ENCODE assay signal across 18 cellular contexts in the genomic region with DNA sequence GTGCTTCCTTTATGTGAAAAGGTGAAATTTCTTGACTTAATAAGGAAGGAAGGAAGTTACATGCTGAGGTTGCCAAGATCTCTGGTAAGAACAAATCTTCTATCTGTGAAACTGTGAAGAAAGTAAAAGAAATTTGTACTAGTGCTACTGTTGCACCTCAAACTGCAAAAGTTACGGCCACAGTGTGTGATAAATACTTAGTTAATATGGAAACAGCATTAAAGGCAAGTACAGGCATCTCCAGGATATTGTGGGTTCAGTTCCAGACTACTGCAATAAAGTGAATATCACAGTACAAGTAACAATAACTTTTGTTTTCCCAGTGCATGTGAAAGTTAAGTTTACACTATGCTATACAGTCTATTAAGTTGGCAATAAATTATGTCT. TPM values are rescaled to one million over a fixed set of nuclear protein-coding genes. Genes with fewer than 3 reads are reported as not detected.
DNase-seq lines count a peak whose midpoint lies in the region; ATAC-seq and TF ChIP-seq lines count a peak whose summit lies in the region.
"Had no signal": no experiment of that assay in that cellular context is flagged by ENCODE, and none has a peak within 500 bp of the region (broad histone marks: within the 10 kb centered on the region; RNA-seq: fewer than 3 reads in every experiment).

No MANE protein-coding gene starts in this region.

- peaks cover 4% of the 10 kb centered on the region for H3K36me3 Mint-ChIP-seq in activated naive CD8-positive, alpha-beta T cell treated with anti-CD3 and anti-CD28 coated beads for 36 hours
- H3K36me3 Mint-ChIP-seq in activated naive CD8-positive, alpha-beta T cell treated with anti-CD3 and anti-CD28 coated beads, Interleukin-2, amount 50 U/mL, for 24 hours (ENCODE audit: low read depth): peaks cover 33% of the 10 kb centered on the region

- H3K9me3 Mint-ChIP-seq in activated naive CD8-positive, alpha-beta T cell treated with anti-CD3 and anti-CD28 coated beads for 36 hours: no peaks in the 10 kb centered on the region
- H3K9me3 Mint-ChIP-seq in activated naive CD8-positive, alpha-beta T cell treated with anti-CD3 and anti-CD28 coated beads, Interleukin-2, amount 50 U/mL, for 24 hours: no peaks in the 10 kb centered on the region
- H3K9me3 Mint-ChIP-seq: CD8-positive, alpha-beta memory T cell had no signal

- H3K27ac Mint-ChIP-seq in activated naive CD8-positive, alpha-beta T cell treated with anti-CD3 and anti-CD28 coated beads for 36 hours: peak overlapping the region; percentile 42
- no peak overlapping the region for H3K27ac Mint-ChIP-seq in activated naive CD8-positive, alpha-beta T cell treated with anti-CD3 and anti-CD28 coated beads, Interleukin-2, amount 50 U/mL, for 24 hours
- H3K27ac Mint-ChIP-seq: CD8-positive, alpha-beta memory T cell had no signal

- POLR2A ChIA-PET in RWPE1 (lab: Yijun Ruan, JAX; ENCODE audit: low non-redundant PET): no interaction called here

- ATAC-seq in activated naive CD8-positive, alpha-beta T cell treated with anti-CD3 and anti-CD28 coated beads, Interleukin-2, amount 50 U/mL, for 24 hours: no peak
- no peak for ATAC-seq in HG03457 (IDR thresholded peaks at IDR 0.05; ENCODE audit: unreplicated experiment)
- ATAC-seq in Right ventricle myocardium inferior: no peak
- ATAC-seq: GM12878, Panc1 had no signal

- CTCF ChIA-PET in RWPE1 (lab: Yijun Ruan, JAX): no interaction called here

- no peaks in the 10 kb centered on the region for H3K4me1 Mint-ChIP-seq in activated naive CD8-positive, alpha-beta T cell treated with anti-CD3 and anti-CD28 coated beads for 36 hours
- H3K4me1 Mint-ChIP-seq in activated naive CD8-positive, alpha-beta T cell treated with anti-CD3 and anti-CD28 coated beads, Interleukin-2, amount 50 U/mL, for 24 hours: peaks cover 2% of the 10 kb centered on the region
- H3K4me1 Mint-ChIP-seq: CD8-positive, alpha-beta memory T cell had no signal

- H3K27me3 Mint-ChIP-seq in activated naive CD8-positive, alpha-beta T cell treated with anti-CD3 and anti-CD28 coated beads for 36 hours: no peaks in the 10 kb centered on the region
- no peaks in the 10 kb centered on the region for H3K27me3 Mint-ChIP-seq in activated naive CD8-positive, alpha-beta T cell treated with anti-CD3 and anti-CD28 coated beads, Interleukin-2, amount 50 U/mL, for 24 hours
- H3K27me3 Mint-ChIP-seq: CD8-positive, alpha-beta memory T cell had no signal

- no peak for DNase-seq in activated naive CD8-positive, alpha-beta T cell treated with anti-CD3 and anti-CD28 coated beads for 36 hours
- DNase-seq in activated naive CD8-positive, alpha-beta T cell treated with anti-CD3 and anti-CD28 coated beads, Interleukin-2, amount 50 U/mL, for 24 hours: no peak
- DNase-seq in RWPE1 (ENCODE audit: low spot score): no peak
- no peak for DNase-seq in epithelial cell of prostate (ENCODE audit: low read depth, low spot score)
- DNase-seq in Right ventricle myocardium inferior (ENCODE audit: missing footprints): no peak
- no peak for DNase-seq in NK-92 (lab: John Stamatoyannopoulos, UW; ENCODE audit: unreplicated experiment)
- DNase-seq: C1 segment of cervical spinal cord; CD8-positive, alpha-beta memory T cell; KG1; MV-4-11; NCI-H1417; NCI-H187; NCI-H526; SHP77 had no signal

- H3K4me3 Mint-ChIP-seq in activated naive CD8-positive, alpha-beta T cell treated with anti-CD3 and anti-CD28 coated beads for 36 hours: no peak overlapping the region
- no peak overlapping the region for H3K4me3 Mint-ChIP-seq in activated naive CD8-positive, alpha-beta T cell treated with anti-CD3 and anti-CD28 coated beads, Interleukin-2, amount 50 U/mL, for 24 hours
- H3K4me3 Mint-ChIP-seq: CD8-positive, alpha-beta memory T cell had no signal

- no peak for TF ChIP-seq CTCF in RWPE1 (conservative IDR thresholded peaks at IDR 0.05; ENCODE audit: low read depth)

- intact Hi-C loops in Right ventricle myocardium inferior (cut with DNase I): no loop called here

- H3K27ac ChIP-seq in RWPE1: peak overlapping the region; percentile 56; the same call in 1 of the 2 replicates
- H3K27ac ChIP-seq in epithelial cell of prostate: peak overlapping the region; percentile 98
- H3K27ac ChIP-seq: SK-N-MC had no signal

RNA-seq across cellular contexts. Expression of gene ZNF282, which starts 22.8 kb away (rescaled TPM):
- total RNA-seq in activated naive CD8-positive, alpha-beta T cell treated with anti-CD3 and anti-CD28 coated beads for 36 hours: 10 to 100 TPM; 30.7 to 30.8 TPM
- total RNA-seq in Right ventricle myocardium inferior: 13.2 TPM

RNA-seq across cellular contexts. Expression of gene ZNF398, which starts 25.3 kb away (rescaled TPM):
- total RNA-seq in activated naive CD8-positive, alpha-beta T cell treated with anti-CD3 and anti-CD28 coated beads for 36 hours: 10 to 100 TPM; 10.5 to 11.1 TPM
- 7.0 TPM for total RNA-seq in Right ventricle myocardium inferior

RNA-seq across cellular contexts. Expression of gene ZNF425, which starts 46.4 kb away (rescaled TPM):
- total RNA-seq in activated naive CD8-positive, alpha-beta T cell treated with anti-CD3 and anti-CD28 coated beads for 36 hours: under 1 TPM; 0.87 to 0.98 TPM
- 0.60 TPM for total RNA-seq in Right ventricle myocardium inferior
